ENCODE assay signal across 1 cellular context in the genomic region with DNA sequence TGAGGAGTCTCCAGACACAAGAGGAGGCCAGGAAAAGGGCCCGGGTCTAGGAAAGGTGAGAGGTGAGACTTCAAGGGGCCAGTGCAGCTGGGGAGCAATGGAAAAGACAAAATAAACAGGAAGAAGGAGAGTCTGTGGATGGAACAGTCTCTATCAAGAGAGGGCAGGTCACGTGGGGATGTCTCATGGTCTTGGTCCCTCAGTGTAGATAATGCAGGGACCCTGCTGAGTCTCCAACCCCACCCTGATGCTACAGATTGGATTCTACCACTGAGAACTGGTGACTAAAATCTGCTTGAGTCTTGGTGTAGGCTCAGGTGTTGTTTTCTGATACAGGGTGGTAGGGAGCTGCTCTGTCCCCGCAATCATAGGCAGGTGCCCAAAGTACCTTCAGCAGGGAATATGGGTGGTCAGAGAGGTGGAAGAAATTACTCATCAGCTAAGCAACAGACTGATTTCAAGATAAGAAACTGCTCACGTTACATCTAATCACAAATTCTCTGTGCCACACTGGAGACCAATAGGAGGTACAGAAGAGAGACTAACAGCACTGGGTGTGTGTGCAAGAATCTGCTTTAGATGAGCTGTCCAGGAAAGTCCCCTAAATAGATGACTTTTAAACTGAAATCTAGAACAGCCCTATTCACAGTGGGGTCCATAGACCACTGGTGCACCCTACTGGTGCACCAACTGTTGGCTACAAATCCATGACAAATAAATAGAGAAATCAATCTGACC.
TF ChIP-seq lines count a peak whose summit lies in the region.

No MANE protein-coding gene starts in this region.

TF ChIP-seq in K562, 482 proteins besides CTCF, POLR2A, EP300 and RAD21 (continued from another document and continues in another):
- TF ChIP-seq, protein P1, sequence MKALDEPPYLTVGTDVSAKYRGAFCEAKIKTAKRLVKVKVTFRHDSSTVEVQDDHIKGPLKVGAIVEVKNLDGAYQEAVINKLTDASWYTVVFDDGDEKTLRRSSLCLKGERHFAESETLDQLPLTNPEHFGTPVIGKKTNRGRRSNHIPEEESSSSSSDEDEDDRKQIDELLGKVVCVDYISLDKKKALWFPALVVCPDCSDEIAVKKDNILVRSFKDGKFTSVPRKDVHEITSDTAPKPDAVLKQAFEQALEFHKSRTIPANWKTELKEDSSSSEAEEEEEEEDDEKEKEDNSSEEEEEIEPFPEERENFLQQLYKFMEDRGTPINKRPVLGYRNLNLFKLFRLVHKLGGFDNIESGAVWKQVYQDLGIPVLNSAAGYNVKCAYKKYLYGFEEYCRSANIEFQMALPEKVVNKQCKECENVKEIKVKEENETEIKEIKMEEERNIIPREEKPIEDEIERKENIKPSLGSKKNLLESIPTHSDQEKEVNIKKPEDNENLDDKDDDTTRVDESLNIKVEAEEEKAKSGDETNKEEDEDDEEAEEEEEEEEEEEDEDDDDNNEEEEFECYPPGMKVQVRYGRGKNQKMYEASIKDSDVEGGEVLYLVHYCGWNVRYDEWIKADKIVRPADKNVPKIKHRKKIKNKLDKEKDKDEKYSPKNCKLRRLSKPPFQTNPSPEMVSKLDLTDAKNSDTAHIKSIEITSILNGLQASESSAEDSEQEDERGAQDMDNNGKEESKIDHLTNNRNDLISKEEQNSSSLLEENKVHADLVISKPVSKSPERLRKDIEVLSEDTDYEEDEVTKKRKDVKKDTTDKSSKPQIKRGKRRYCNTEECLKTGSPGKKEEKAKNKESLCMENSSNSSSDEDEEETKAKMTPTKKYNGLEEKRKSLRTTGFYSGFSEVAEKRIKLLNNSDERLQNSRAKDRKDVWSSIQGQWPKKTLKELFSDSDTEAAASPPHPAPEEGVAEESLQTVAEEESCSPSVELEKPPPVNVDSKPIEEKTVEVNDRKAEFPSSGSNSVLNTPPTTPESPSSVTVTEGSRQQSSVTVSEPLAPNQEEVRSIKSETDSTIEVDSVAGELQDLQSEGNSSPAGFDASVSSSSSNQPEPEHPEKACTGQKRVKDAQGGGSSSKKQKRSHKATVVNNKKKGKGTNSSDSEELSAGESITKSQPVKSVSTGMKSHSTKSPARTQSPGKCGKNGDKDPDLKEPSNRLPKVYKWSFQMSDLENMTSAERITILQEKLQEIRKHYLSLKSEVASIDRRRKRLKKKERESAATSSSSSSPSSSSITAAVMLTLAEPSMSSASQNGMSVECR (CRISPR knock-in tag; IDR thresholded peaks at IDR 0.05) = no peak
- TF ChIP-seq NFATC3 (IDR thresholded peaks at IDR 0.05) (peak; percentile 82), POLR2AphosphoS5 (IDR thresholded peaks at IDR 0.05; ENCODE audit: control insufficient read depth, insufficient read depth, low read depth, low read length) (no peak), SIN3B (IDR thresholded peaks at IDR 0.05; ENCODE audit: low read depth) (no peak), MCM2 (IDR thresholded peaks at IDR 0.05; ENCODE audit: low read depth) (no peak), ZZZ3 (IDR thresholded peaks at IDR 0.05) (no peak), EWSR1 (IDR thresholded peaks at IDR 0.05; ENCODE audit: borderline replicate concordance, low read depth, partially characterized antibody) (no peak), CHD4 (IDR thresholded peaks at IDR 0.05; ENCODE audit: insufficient read depth, insufficient replicate concordance, low read depth, low read length, poor library complexity, severe bottlenecking) (no peak), ZNF583 (CRISPR knock-in tag; IDR thresholded peaks at IDR 0.05) (no peak), ZBTB17 (CRISPR knock-in tag; IDR thresholded peaks at IDR 0.05) (no peak), XRCC5 (IDR thresholded peaks at IDR 0.05; ENCODE audit: low read depth, low read length) (no peak), ZNF717 (CRISPR knock-in tag; IDR thresholded peaks at IDR 0.05) (no peak), NELFE (IDR thresholded peaks at IDR 0.05; ENCODE audit: insufficient read depth, insufficient read length) (no peak), RBM17 (IDR thresholded peaks at IDR 0.05; ENCODE audit: borderline replicate concordance, low read depth, low read length) (no peak), CREB1 (IDR thresholded peaks at IDR 0.05) (no peak), CREB1 (CRISPR knock-in tag; IDR thresholded peaks at IDR 0.05) (no peak), SMAD3 (CRISPR knock-in tag; conservative IDR thresholded peaks at IDR 0.05) (no peak), MED1 (CRISPR knock-in tag; IDR thresholded peaks at IDR 0.05; ENCODE audit: borderline replicate concordance) (no peak), SAFB2 (IDR thresholded peaks at IDR 0.05; ENCODE audit: borderline replicate concordance, low read depth, low read length, severe bottlenecking) (no peak), GABPB1 (CRISPR knock-in tag; IDR thresholded peaks at IDR 0.05) (no peak), TCF3 (CRISPR knock-in tag; IDR thresholded peaks at IDR 0.05) (peak; percentile 34; the same call in 1 of the 2 replicates), MBD2 (IDR thresholded peaks at IDR 0.05; ENCODE audit: borderline replicate concordance, low read depth) (no peak), PRMT5 (CRISPR knock-in tag; IDR thresholded peaks at IDR 0.05) (no peak), POLR2G (IDR thresholded peaks at IDR 0.05; ENCODE audit: low read depth, low read length) (no peak), ZNF23 (CRISPR knock-in tag; IDR thresholded peaks at IDR 0.05) (no peak), SNIP1 (IDR thresholded peaks at IDR 0.05; ENCODE audit: low read depth) (no peak), FOXA1 (IDR thresholded peaks at IDR 0.05; ENCODE audit: borderline replicate concordance) (no peak), ZNF830 (CRISPR knock-in tag; IDR thresholded peaks at IDR 0.05) (no peak)
- TF ChIP-seq, protein P2, sequence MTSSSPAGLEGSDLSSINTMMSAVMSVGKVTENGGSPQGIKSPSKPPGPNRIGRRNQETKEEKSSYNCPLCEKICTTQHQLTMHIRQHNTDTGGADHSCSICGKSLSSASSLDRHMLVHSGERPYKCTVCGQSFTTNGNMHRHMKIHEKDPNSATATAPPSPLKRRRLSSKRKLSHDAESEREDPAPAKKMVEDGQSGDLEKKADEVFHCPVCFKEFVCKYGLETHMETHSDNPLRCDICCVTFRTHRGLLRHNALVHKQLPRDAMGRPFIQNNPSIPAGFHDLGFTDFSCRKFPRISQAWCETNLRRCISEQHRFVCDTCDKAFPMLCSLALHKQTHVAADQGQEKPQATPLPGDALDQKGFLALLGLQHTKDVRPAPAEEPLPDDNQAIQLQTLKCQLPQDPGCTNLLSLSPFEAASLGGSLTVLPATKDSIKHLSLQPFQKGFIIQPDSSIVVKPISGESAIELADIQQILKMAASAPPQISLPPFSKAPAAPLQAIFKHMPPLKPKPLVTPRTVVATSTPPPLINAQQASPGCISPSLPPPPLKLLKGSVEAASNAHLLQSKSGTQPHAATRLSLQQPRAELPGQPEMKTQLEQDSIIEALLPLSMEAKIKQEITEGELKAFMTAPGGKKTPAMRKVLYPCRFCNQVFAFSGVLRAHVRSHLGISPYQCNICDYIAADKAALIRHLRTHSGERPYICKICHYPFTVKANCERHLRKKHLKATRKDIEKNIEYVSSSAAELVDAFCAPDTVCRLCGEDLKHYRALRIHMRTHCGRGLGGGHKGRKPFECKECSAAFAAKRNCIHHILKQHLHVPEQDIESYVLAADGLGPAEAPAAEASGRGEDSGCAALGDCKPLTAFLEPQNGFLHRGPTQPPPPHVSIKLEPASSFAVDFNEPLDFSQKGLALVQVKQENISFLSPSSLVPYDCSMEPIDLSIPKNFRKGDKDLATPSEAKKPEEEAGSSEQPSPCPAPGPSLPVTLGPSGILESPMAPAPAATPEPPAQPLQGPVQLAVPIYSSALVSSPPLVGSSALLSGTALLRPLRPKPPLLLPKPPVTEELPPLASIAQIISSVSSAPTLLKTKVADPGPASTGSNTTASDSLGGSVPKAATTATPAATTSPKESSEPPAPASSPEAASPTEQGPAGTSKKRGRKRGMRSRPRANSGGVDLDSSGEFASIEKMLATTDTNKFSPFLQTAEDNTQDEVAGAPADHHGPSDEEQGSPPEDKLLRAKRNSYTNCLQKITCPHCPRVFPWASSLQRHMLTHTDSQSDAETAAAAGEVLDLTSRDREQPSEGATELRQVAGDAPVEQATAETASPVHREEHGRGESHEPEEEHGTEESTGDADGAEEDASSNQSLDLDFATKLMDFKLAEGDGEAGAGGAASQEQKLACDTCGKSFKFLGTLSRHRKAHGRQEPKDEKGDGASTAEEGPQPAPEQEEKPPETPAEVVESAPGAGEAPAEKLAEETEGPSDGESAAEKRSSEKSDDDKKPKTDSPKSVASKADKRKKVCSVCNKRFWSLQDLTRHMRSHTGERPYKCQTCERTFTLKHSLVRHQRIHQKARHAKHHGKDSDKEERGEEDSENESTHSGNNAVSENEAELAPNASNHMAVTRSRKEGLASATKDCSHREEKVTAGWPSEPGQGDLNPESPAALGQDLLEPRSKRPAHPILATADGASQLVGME (CRISPR knock-in tag; IDR thresholded peaks at IDR 0.05) = no peak
- TF ChIP-seq, protein P3, sequence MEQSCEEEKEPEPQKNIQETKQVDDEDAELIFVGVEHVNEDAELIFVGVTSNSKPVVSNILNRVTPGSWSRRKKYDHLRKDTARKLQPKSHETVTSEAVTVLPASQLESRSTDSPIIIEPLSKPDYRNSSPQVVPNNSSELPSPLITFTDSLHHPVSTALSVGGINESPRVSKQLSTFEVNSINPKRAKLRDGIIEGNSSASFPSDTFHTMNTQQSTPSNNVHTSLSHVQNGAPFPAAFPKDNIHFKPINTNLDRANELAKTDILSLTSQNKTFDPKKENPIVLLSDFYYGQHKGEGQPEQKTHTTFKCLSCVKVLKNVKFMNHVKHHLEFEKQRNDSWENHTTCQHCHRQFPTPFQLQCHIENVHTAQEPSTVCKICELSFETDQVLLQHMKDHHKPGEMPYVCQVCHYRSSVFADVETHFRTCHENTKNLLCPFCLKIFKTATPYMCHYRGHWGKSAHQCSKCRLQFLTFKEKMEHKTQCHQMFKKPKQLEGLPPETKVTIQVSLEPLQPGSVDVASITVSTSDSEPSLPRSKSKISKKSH (CRISPR knock-in tag; IDR thresholded peaks at IDR 0.05) = no peak
- TF ChIP-seq, protein P4, sequence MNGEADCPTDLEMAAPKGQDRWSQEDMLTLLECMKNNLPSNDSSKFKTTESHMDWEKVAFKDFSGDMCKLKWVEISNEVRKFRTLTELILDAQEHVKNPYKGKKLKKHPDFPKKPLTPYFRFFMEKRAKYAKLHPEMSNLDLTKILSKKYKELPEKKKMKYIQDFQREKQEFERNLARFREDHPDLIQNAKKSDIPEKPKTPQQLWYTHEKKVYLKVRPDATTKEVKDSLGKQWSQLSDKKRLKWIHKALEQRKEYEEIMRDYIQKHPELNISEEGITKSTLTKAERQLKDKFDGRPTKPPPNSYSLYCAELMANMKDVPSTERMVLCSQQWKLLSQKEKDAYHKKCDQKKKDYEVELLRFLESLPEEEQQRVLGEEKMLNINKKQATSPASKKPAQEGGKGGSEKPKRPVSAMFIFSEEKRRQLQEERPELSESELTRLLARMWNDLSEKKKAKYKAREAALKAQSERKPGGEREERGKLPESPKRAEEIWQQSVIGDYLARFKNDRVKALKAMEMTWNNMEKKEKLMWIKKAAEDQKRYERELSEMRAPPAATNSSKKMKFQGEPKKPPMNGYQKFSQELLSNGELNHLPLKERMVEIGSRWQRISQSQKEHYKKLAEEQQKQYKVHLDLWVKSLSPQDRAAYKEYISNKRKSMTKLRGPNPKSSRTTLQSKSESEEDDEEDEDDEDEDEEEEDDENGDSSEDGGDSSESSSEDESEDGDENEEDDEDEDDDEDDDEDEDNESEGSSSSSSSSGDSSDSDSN (IDR thresholded peaks at IDR 0.05; ENCODE audit: borderline replicate concordance in 1 of 2, low read depth in 2 of 2, low read length in 2 of 2) = no peak
- TF ChIP-seq, protein P5, sequence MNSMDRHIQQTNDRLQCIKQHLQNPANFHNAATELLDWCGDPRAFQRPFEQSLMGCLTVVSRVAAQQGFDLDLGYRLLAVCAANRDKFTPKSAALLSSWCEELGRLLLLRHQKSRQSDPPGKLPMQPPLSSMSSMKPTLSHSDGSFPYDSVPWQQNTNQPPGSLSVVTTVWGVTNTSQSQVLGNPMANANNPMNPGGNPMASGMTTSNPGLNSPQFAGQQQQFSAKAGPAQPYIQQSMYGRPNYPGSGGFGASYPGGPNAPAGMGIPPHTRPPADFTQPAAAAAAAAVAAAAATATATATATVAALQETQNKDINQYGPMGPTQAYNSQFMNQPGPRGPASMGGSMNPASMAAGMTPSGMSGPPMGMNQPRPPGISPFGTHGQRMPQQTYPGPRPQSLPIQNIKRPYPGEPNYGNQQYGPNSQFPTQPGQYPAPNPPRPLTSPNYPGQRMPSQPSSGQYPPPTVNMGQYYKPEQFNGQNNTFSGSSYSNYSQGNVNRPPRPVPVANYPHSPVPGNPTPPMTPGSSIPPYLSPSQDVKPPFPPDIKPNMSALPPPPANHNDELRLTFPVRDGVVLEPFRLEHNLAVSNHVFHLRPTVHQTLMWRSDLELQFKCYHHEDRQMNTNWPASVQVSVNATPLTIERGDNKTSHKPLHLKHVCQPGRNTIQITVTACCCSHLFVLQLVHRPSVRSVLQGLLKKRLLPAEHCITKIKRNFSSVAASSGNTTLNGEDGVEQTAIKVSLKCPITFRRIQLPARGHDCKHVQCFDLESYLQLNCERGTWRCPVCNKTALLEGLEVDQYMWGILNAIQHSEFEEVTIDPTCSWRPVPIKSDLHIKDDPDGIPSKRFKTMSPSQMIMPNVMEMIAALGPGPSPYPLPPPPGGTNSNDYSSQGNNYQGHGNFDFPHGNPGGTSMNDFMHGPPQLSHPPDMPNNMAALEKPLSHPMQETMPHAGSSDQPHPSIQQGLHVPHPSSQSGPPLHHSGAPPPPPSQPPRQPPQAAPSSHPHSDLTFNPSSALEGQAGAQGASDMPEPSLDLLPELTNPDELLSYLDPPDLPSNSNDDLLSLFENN (IDR thresholded peaks at IDR 0.05; ENCODE audit: low read depth in 2 of 2, low read length in 2 of 2) = no peak
- TF ChIP-seq, protein P6, sequence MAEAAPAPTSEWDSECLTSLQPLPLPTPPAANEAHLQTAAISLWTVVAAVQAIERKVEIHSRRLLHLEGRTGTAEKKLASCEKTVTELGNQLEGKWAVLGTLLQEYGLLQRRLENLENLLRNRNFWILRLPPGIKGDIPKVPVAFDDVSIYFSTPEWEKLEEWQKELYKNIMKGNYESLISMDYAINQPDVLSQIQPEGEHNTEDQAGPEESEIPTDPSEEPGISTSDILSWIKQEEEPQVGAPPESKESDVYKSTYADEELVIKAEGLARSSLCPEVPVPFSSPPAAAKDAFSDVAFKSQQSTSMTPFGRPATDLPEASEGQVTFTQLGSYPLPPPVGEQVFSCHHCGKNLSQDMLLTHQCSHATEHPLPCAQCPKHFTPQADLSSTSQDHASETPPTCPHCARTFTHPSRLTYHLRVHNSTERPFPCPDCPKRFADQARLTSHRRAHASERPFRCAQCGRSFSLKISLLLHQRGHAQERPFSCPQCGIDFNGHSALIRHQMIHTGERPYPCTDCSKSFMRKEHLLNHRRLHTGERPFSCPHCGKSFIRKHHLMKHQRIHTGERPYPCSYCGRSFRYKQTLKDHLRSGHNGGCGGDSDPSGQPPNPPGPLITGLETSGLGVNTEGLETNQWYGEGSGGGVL (CRISPR knock-in tag; IDR thresholded peaks at IDR 0.05) = no peak
- TF ChIP-seq, protein P7, sequence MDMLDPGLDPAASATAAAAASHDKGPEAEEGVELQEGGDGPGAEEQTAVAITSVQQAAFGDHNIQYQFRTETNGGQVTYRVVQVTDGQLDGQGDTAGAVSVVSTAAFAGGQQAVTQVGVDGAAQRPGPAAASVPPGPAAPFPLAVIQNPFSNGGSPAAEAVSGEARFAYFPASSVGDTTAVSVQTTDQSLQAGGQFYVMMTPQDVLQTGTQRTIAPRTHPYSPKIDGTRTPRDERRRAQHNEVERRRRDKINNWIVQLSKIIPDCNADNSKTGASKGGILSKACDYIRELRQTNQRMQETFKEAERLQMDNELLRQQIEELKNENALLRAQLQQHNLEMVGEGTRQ (CRISPR knock-in tag; IDR thresholded peaks at IDR 0.05) = peak; percentile 93
- TF ChIP-seq, protein P8, sequence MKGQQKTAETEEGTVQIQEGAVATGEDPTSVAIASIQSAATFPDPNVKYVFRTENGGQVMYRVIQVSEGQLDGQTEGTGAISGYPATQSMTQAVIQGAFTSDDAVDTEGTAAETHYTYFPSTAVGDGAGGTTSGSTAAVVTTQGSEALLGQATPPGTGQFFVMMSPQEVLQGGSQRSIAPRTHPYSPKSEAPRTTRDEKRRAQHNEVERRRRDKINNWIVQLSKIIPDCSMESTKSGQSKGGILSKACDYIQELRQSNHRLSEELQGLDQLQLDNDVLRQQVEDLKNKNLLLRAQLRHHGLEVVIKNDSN (CRISPR knock-in tag; IDR thresholded peaks at IDR 0.05) = peak; percentile 88
